9 cellular contexts compared by ENCODE assay signal in the genomic region with DNA sequence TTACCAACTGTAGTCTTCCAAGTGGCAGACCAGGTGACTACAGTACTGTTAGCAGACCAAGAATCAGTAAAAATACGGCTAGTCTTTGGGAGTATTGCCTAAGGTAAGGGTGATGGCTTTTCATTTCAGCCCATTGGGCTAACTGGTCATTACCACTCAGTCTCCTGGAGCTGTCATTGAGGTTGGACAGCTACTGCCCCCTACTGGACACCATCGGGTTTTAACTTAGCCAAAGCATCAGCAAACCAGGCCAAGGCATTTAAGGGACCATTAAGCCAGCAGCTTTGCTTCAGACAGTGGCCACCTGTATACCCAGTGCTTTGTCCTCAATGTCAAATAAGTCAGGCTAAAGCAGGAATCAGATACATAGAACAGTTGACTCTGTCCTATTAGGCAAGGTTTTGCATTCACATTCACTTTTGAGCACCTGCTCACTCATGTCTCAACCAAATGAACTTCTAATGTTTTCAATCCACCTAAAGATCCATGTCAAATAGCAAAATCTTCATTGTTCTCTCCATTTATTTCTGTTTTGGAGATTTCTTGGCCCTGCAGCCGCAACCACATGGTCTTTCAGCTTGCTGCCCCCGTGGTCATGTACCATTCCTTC.
DNase-seq lines count a peak whose midpoint lies in the region; ATAC-seq lines count a peak whose summit lies in the region.
"Had no signal": no experiment of that assay in that cellular context is flagged by ENCODE, and none has a peak within 500 bp of the region (broad histone marks: within the 10 kb centered on the region; RNA-seq: fewer than 3 reads in every experiment).

No MANE protein-coding gene starts in this region.

- H3K9me3 ChIP-seq in NT2/D1 (ENCODE audit: insufficient read depth, low read length) = no peaks in the 10 kb centered on the region
- H3K9me3 ChIP-seq: BLaER1 had no signal

- no peak overlapping the region for H3K4me3 Mint-ChIP-seq in activated T-helper 1 cell treated with anti-CD3 and anti-CD28 coated beads, Interleukin-12 subunit alpha, Interleukin-12 subunit beta, Interleukin-2, Interleukin-4 antibody, amounts not matched to agents 30 ng/mL and 10 ng/mL and 1 ng/mL, durations not matched to agents 14 hours and 24 hours and 36 hours

- H3K27ac Mint-ChIP-seq in activated T-helper 1 cell treated with anti-CD3 and anti-CD28 coated beads, Interleukin-12 subunit alpha, Interleukin-12 subunit beta, Interleukin-2, Interleukin-4 antibody, amounts not matched to agents 30 ng/mL and 10 ng/mL and 1 ng/mL, durations not matched to agents 14 hours and 24 hours and 36 hours = no peak overlapping the region

- ATAC-seq in HG02642 (IDR thresholded peaks at IDR 0.05; ENCODE audit: poor library complexity, unreplicated experiment) = peak; percentile 69

- H3K36me3 ChIP-seq in NT2/D1 (ENCODE audit: insufficient read depth, insufficient read length, low read length) = peaks cover 7% of the 10 kb centered on the region

- intact Hi-C loops in activated T-helper 1 cell treated with anti-CD3 and anti-CD28 coated beads, Interleukin-12 subunit alpha, Interleukin-12 subunit beta, Interleukin-2, Interleukin-4 antibody, amounts not matched to agents 30 ng/mL and 10 ng/mL and 1 ng/mL, durations not matched to agents 14 hours and 24 hours and 36 hours (cut with micrococcal nuclease) = loop anchor here (1.0 to 10.0 kb wide), 11 partner anchors 106 to 1053 kb away; a partner anchor contains a TSS

- H3K4me3 ChIP-seq in NT2/D1 (ENCODE audit: insufficient read length, low read depth) = no peak overlapping the region
- H3K4me3 ChIP-seq: BLaER1 had no signal

- H3K4me1 Mint-ChIP-seq in activated T-helper 1 cell treated with anti-CD3 and anti-CD28 coated beads, Interleukin-12 subunit alpha, Interleukin-12 subunit beta, Interleukin-2, Interleukin-4 antibody, amounts not matched to agents 30 ng/mL and 10 ng/mL and 1 ng/mL, durations not matched to agents 14 hours and 24 hours and 36 hours (ENCODE audit: low read depth) = peaks cover 12% of the 10 kb centered on the region

- no peaks in the 10 kb centered on the region for H3K27me3 Mint-ChIP-seq in activated T-helper 1 cell treated with anti-CD3 and anti-CD28 coated beads, Interleukin-12 subunit alpha, Interleukin-12 subunit beta, Interleukin-2, Interleukin-4 antibody, amounts not matched to agents 30 ng/mL and 10 ng/mL and 1 ng/mL, durations not matched to agents 14 hours and 24 hours and 36 hours (ENCODE audit: insufficient read depth)

- H3K4me1 ChIP-seq in NT2/D1 (ENCODE audit: insufficient read depth, insufficient read length) = no peaks in the 10 kb centered on the region

- no peaks in the 10 kb centered on the region for H3K9me3 Mint-ChIP-seq in activated T-helper 1 cell treated with anti-CD3 and anti-CD28 coated beads, Interleukin-12 subunit alpha, Interleukin-12 subunit beta, Interleukin-2, Interleukin-4 antibody, amounts not matched to agents 30 ng/mL and 10 ng/mL and 1 ng/mL, durations not matched to agents 14 hours and 24 hours and 36 hours

- DNase-seq in NCI-H1105 treated with DMSO at 0.1 percent for 48 hours (lab: John Stamatoyannopoulos, UW) = peak; percentile 8
- DNase-seq in NCI-H1105 (lab: John Stamatoyannopoulos, UW) = no peak
- peak; percentile 70 for DNase-seq in NT2/D1 (ENCODE audit: low read depth, low spot score)
- DNase-seq in activated T-helper 1 cell treated with anti-CD3 and anti-CD28 coated beads, Interleukin-12 subunit alpha, Interleukin-12 subunit beta, Interleukin-2, Interleukin-4 antibody, amounts not matched to agents 30 ng/mL and 10 ng/mL and 1 ng/mL, durations not matched to agents 14 hours and 24 hours and 36 hours (ENCODE audit: low spot score) = peak; percentile 46
- peak; percentile 54 for DNase-seq in glomerular endothelial cell (ENCODE audit: extremely low read depth, low read depth, low spot score)
- DNase-seq in pulmonary artery endothelial cell (ENCODE audit: low read depth, low spot score) = peak; percentile 19
- DNase-seq in amniotic stem cell (lab: John Stamatoyannopoulos, UW) = no peak

- no peak overlapping the region for H3K9ac ChIP-seq in NT2/D1 (ENCODE audit: insufficient read length, low read depth)
- H3K9ac ChIP-seq: BLaER1 had no signal

- H3K36me3 Mint-ChIP-seq in activated T-helper 1 cell treated with anti-CD3 and anti-CD28 coated beads, Interleukin-12 subunit alpha, Interleukin-12 subunit beta, Interleukin-2, Interleukin-4 antibody, amounts not matched to agents 30 ng/mL and 10 ng/mL and 1 ng/mL, durations not matched to agents 14 hours and 24 hours and 36 hours (ENCODE audit: low read depth) = no peaks in the 10 kb centered on the region

- H3K27me3 ChIP-seq in NT2/D1 (ENCODE audit: insufficient read depth, insufficient read length) = no peaks in the 10 kb centered on the region
- H3K27me3 ChIP-seq: BLaER1 had no signal

Comparison
In these comparisons a context has a peak if more than half of its experiments do, and no peak if none do; other contexts are left out.
1. DNase-seq: peak in NCI-H1105 treated with DMSO at 0.1 percent for 48 hours (single experiment), NT2/D1 (single experiment), activated T-helper 1 cell treated with anti-CD3 and anti-CD28 coated beads, Interleukin-12 subunit alpha, Interleukin-12 subunit beta, Interleukin-2, Interleukin-4 antibody, amounts not matched to agents 30 ng/mL and 10 ng/mL and 1 ng/mL, durations not matched to agents 14 hours and 24 hours and 36 hours (single experiment), glomerular endothelial cell (single experiment) and pulmonary artery endothelial cell (single experiment); none in NCI-H1105 (single experiment) and amniotic stem cell (single experiment).